8 cellular contexts compared by ENCODE assay signal in the genomic region with DNA sequence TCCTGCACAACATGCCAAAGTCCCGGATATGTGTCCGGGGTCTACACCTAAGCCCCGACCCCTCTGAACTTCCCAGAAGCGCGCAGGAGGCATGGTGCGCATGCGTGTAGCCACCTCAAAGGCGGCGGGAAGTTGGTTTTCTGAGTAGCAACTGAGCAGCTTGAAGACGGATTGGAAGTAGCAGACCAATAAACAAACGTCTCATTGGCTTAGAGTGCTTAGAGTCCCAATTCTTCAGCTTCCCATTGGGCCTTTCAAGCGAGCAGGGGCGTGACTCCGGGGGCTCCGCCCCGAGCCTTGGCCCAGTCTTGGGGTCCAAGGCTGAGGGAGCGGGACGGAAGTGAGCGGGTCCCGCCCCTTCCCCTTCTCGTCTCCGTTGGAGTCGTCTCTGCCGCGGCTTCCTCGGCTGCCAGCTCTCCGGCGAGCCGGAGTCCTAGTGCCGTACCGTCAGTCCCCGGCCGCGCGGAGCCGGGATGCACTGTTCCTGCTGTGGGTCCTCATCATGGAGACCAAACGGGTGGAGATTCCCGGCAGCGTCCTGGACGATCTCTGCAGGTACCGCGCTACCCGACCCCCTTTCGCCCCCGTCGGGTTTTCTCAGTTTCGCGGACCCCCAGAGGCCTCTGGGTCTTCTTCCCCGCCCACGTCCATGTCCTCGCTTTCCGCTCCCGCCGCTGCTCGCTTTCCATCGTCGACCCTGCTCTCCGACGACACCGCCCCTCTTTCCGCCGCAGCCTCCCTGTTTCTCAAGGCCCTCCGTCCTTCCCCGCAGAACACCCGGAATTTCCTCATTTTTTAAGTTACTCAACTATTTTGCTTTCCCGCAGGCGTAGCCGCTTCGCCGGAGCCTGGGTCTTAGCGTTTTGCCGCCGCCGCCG. TPM values are rescaled to one million over a fixed set of nuclear protein-coding genes. Genes with fewer than 3 reads are reported as not detected.
DNase-seq lines count a peak whose midpoint lies in the region; ATAC-seq and TF ChIP-seq lines count a peak whose summit lies in the region.

A gene (plus strand): TSS at position 367 of the 878 bp plus-strand sequence. CDS start 136 bp downstream, at position 503.

- H3K36me3 ChIP-seq in RWPE2 (ENCODE audit: low read depth) (peaks cover 20% of the 10 kb centered on the region), fibroblast of lung (ENCODE audit: control insufficient read depth, insufficient read depth, low read length) (no peaks in the 10 kb centered on the region)
- H3K36me3 ChIP-seq in naive thymus-derived CD4-positive, alpha-beta T cell (ENCODE audit: control insufficient read depth in 2 of 3, insufficient read depth in 3 of 3, low read length in 3 of 3), result peaks cover 0 to 8% (median 0%) of the 10 kb centered on the region in 3 experiments

- H3K4me2 ChIP-seq in fibroblast of lung (ENCODE audit: extremely low read depth, insufficient read depth, low read length), result peak within 1 kb of the TSS; percentile 96

- H3K27me3 Mint-ChIP-seq in activated T-helper 2 cell treated with anti-CD3 and anti-CD28 coated beads, Interferon-gamma antibody, Interleukin-2, Interleukin-4, amounts not matched to agents 10 μg/mL and 5 μg/mL and 100 μg/mL, durations not matched to agents 14 hours and 24 hours and 36 hours (ENCODE audit: low read depth), result no peaks in the 10 kb centered on the region
- H3K27me3 Mint-ChIP-seq in naive thymus-derived CD4-positive, alpha-beta T cell, result no peaks in the 10 kb centered on the region
- H3K27me3 Mint-ChIP-seq in stimulated activated naive B cell treated with anti-CD40 and anti-IgM and Interleukin-4, amounts not matched to agents 10 μg/mL and 1 μg/mL and 100 μg/mL, for 72 hours, result no peaks in the 10 kb centered on the region

- H3K36me3 Mint-ChIP-seq in activated T-helper 2 cell treated with anti-CD3 and anti-CD28 coated beads, Interferon-gamma antibody, Interleukin-2, Interleukin-4, amounts not matched to agents 10 μg/mL and 5 μg/mL and 100 μg/mL, durations not matched to agents 14 hours and 24 hours and 36 hours (ENCODE audit: low read depth), result peaks cover 27% of the 10 kb centered on the region
- H3K36me3 Mint-ChIP-seq in naive thymus-derived CD4-positive, alpha-beta T cell, result peaks cover 0 to 7% (median 0%) of the 10 kb centered on the region in 5 donors
- peaks cover 0 to 5% of the 10 kb centered on the region in 2 donors for H3K36me3 Mint-ChIP-seq in stimulated activated naive B cell treated with anti-CD40 and anti-IgM and Interleukin-4, amounts not matched to agents 10 μg/mL and 1 μg/mL and 100 μg/mL, for 72 hours

- DNase-seq in EH (ENCODE audit: low read depth) (peak; percentile 99), H4 (ENCODE audit: low spot score) (peak; percentile 99), LoVo (ENCODE audit: low spot score) (peak; percentile 99), RWPE2 (ENCODE audit: low spot score) (peak; percentile 95), fibroblast of lung (ENCODE audit: low read depth in 2 of 2) (peak; percentile 100)
- DNase-seq in activated T-helper 2 cell treated with anti-CD3 and anti-CD28 coated beads, Interferon-gamma antibody, Interleukin-2, Interleukin-4, amounts not matched to agents 10 μg/mL and 5 μg/mL and 100 μg/mL, durations not matched to agents 14 hours and 24 hours and 36 hours (ENCODE audit: low spot score), result peak; percentile 96
- peak; percentile 84 to 98 (median 97) for DNase-seq in naive thymus-derived CD4-positive, alpha-beta T cell
- DNase-seq in stimulated activated naive B cell treated with anti-CD40 and anti-IgM and Interleukin-4, amounts not matched to agents 10 μg/mL and 1 μg/mL and 100 μg/mL, for 72 hours, result peak; percentile 96

- CTCF ChIA-PET in naive thymus-derived CD4-positive, alpha-beta T cell (lab: Charles Lee), result interaction anchor here (0.5 to 1.4 kb wide), 5 partner anchors 10 to 128 kb away, joined by 3 to 7 read pairs (median 3); no protein-coding TSS in a partner anchor

- POLR2A ChIA-PET in naive thymus-derived CD4-positive, alpha-beta T cell (lab: Charles Lee), result interaction anchor here (0.6 to 2.5 kb wide), 29 partner anchors 8 to 1748 kb away, joined by 3 to 29 read pairs (median 6); a partner anchor contains a TSS

- H4K20me1 ChIP-seq in fibroblast of lung (ENCODE audit: control insufficient read depth, extremely low read depth, insufficient read depth, low read length), result no peaks in the 10 kb centered on the region

- H3K4me1 ChIP-seq in RWPE2 (ENCODE audit: insufficient read depth, poor library complexity, severe bottlenecking) (peaks cover 23% of the 10 kb centered on the region), fibroblast of lung (ENCODE audit: control insufficient read depth, extremely low read depth, insufficient read depth, low read length) (peaks cover 2% of the 10 kb centered on the region)
- H3K4me1 ChIP-seq in naive thymus-derived CD4-positive, alpha-beta T cell (ENCODE audit: control insufficient read depth in 2 of 2, insufficient read depth in 2 of 2, low read length in 2 of 2), result peaks cover 7 to 21% of the 10 kb centered on the region in 2 donors

- peak within 1 kb of the TSS; percentile 98 for H2AFZ ChIP-seq in fibroblast of lung (ENCODE audit: low read length)

- H3K9me3 ChIP-seq in RWPE2 (ENCODE audit: severe bottlenecking), result no peaks in the 10 kb centered on the region
- H3K9me3 ChIP-seq in fibroblast of lung (ENCODE audit: control insufficient read depth, insufficient read depth, low read depth, low read length), result no peaks in the 10 kb centered on the region
- no peaks in the 10 kb centered on the region for H3K9me3 ChIP-seq in naive thymus-derived CD4-positive, alpha-beta T cell (ENCODE audit: control insufficient read depth in 2 of 3, low read length in 3 of 3)

- intact Hi-C loops in activated T-helper 2 cell treated with anti-CD3 and anti-CD28 coated beads, Interferon-gamma antibody, Interleukin-2, Interleukin-4, amounts not matched to agents 10 μg/mL and 5 μg/mL and 100 μg/mL, durations not matched to agents 14 hours and 24 hours and 36 hours (cut with micrococcal nuclease), result loop anchor here (1.0 to 5.0 kb wide), 7 partner anchors 12 to 814 kb away; a partner anchor contains a TSS
- intact Hi-C loops in naive thymus-derived CD4-positive, alpha-beta T cell (cut with micrococcal nuclease), result loop anchor here (1.0 to 5.0 kb wide), 13 partner anchors 12 to 1464 kb away; a partner anchor contains a TSS

- no peak for TF ChIP-seq CTCF in RWPE2 (IDR thresholded peaks at IDR 0.05; ENCODE audit: poor library complexity, severe bottlenecking)
- TF ChIP-seq CTCF in fibroblast of lung (conservative IDR thresholded peaks at IDR 0.05 in 1 of 2, IDR thresholded peaks at IDR 0.05 in 1 of 2; ENCODE audit: low read depth in 1 of 2, low read length in 2 of 2), result no peak

- H3K9ac ChIP-seq in fibroblast of lung (ENCODE audit: insufficient read depth, low read length), result peak within 1 kb of the TSS; percentile 86

- peaks cover 48% of the 10 kb centered on the region for H3K79me2 ChIP-seq in fibroblast of lung (ENCODE audit: control insufficient read depth, insufficient read depth, low read length)

- H3K4me1 Mint-ChIP-seq in activated T-helper 2 cell treated with anti-CD3 and anti-CD28 coated beads, Interferon-gamma antibody, Interleukin-2, Interleukin-4, amounts not matched to agents 10 μg/mL and 5 μg/mL and 100 μg/mL, durations not matched to agents 14 hours and 24 hours and 36 hours (ENCODE audit: low read depth), result peaks cover 39% of the 10 kb centered on the region
- peaks cover 35 to 54% (median 51%) of the 10 kb centered on the region in 7 donors for H3K4me1 Mint-ChIP-seq in naive thymus-derived CD4-positive, alpha-beta T cell
- peaks cover 25 to 42% of the 10 kb centered on the region in 2 donors for H3K4me1 Mint-ChIP-seq in stimulated activated naive B cell treated with anti-CD40 and anti-IgM and Interleukin-4, amounts not matched to agents 10 μg/mL and 1 μg/mL and 100 μg/mL, for 72 hours

- H3K27ac ChIP-seq in RWPE2 (ENCODE audit: poor library complexity, severe bottlenecking) (peak within 1 kb of the TSS; percentile 80), fibroblast of lung (ENCODE audit: insufficient read depth, low read length) (peak within 1 kb of the TSS; percentile 87)
- H3K27ac ChIP-seq in naive thymus-derived CD4-positive, alpha-beta T cell (ENCODE audit: low read depth, low read length), result peak within 1 kb of the TSS; percentile 83

- peak within 1 kb of the TSS; percentile 99 for H3K4me3 Mint-ChIP-seq in activated T-helper 2 cell treated with anti-CD3 and anti-CD28 coated beads, Interferon-gamma antibody, Interleukin-2, Interleukin-4, amounts not matched to agents 10 μg/mL and 5 μg/mL and 100 μg/mL, durations not matched to agents 14 hours and 24 hours and 36 hours (ENCODE audit: low read depth)
- peak within 1 kb of the TSS; percentile 88 to 99 (median 98) for H3K4me3 Mint-ChIP-seq in naive thymus-derived CD4-positive, alpha-beta T cell
- H3K4me3 Mint-ChIP-seq in stimulated activated naive B cell treated with anti-CD40 and anti-IgM and Interleukin-4, amounts not matched to agents 10 μg/mL and 1 μg/mL and 100 μg/mL, for 72 hours, result peak within 1 kb of the TSS; percentile 96 to 98

- H3K9me3 Mint-ChIP-seq in activated T-helper 2 cell treated with anti-CD3 and anti-CD28 coated beads, Interferon-gamma antibody, Interleukin-2, Interleukin-4, amounts not matched to agents 10 μg/mL and 5 μg/mL and 100 μg/mL, durations not matched to agents 14 hours and 24 hours and 36 hours, result no peaks in the 10 kb centered on the region
- H3K9me3 Mint-ChIP-seq in naive thymus-derived CD4-positive, alpha-beta T cell, result no peaks in the 10 kb centered on the region
- no peaks in the 10 kb centered on the region for H3K9me3 Mint-ChIP-seq in stimulated activated naive B cell treated with anti-CD40 and anti-IgM and Interleukin-4, amounts not matched to agents 10 μg/mL and 1 μg/mL and 100 μg/mL, for 72 hours

- peak; percentile 97 for ATAC-seq in RWPE2 (ENCODE audit: low read depth)
- peak; percentile 98 for ATAC-seq in naive thymus-derived CD4-positive, alpha-beta T cell
- peak; percentile 98 to 99 for ATAC-seq in stimulated activated naive B cell treated with anti-CD40 and anti-IgM and Interleukin-4, amounts not matched to agents 10 μg/mL and 1 μg/mL and 100 μg/mL, for 72 hours (replicated peaks)

- H3K27ac Mint-ChIP-seq in activated T-helper 2 cell treated with anti-CD3 and anti-CD28 coated beads, Interferon-gamma antibody, Interleukin-2, Interleukin-4, amounts not matched to agents 10 μg/mL and 5 μg/mL and 100 μg/mL, durations not matched to agents 14 hours and 24 hours and 36 hours, result peak within 1 kb of the TSS; percentile 95
- H3K27ac Mint-ChIP-seq in naive thymus-derived CD4-positive, alpha-beta T cell, result peak within 1 kb of the TSS; percentile 89 to 98 (median 95)
- peak within 1 kb of the TSS; percentile 95 for H3K27ac Mint-ChIP-seq in stimulated activated naive B cell treated with anti-CD40 and anti-IgM and Interleukin-4, amounts not matched to agents 10 μg/mL and 1 μg/mL and 100 μg/mL, for 72 hours

- peak within 1 kb of the TSS; percentile 77 for H3K4me3 ChIP-seq in RWPE2 (ENCODE audit: severe bottlenecking)
- peak within 1 kb of the TSS; percentile 78 to 96 (median 84) for H3K4me3 ChIP-seq in fibroblast of lung (replicated peaks in 1 of 4; ENCODE audit: control extremely low read depth in 1 of 4, insufficient read depth in 1 of 4, low read depth in 3 of 4, low read length in 4 of 4)
- peak within 1 kb of the TSS; percentile 75 for H3K4me3 ChIP-seq in naive thymus-derived CD4-positive, alpha-beta T cell (ENCODE audit: low read length)

- H3K27me3 ChIP-seq in RWPE2 (ENCODE audit: insufficient read depth, poor library complexity, severe bottlenecking) (no peaks in the 10 kb centered on the region), fibroblast of lung (ENCODE audit: control insufficient read depth, insufficient read depth, low read length) (no peaks in the 10 kb centered on the region)
- no peaks in the 10 kb centered on the region for H3K27me3 ChIP-seq in naive thymus-derived CD4-positive, alpha-beta T cell (ENCODE audit: control insufficient read depth in 2 of 2, insufficient read depth in 2 of 2, low read length in 2 of 2)

RNA-seq across cellular contexts. Expression of the gene that starts here (rescaled TPM):
- 33.4 and 36.1 TPM in 2 replicates for total RNA-seq in H4 (2014; rRNA removed; shearing (Covaris generic))
- total RNA-seq in activated T-helper 2 cell treated with anti-CD3 and anti-CD28 coated beads, Interferon-gamma antibody, Interleukin-2, Interleukin-4, amounts not matched to agents 10 μg/mL and 5 μg/mL and 100 μg/mL, durations not matched to agents 14 hours and 24 hours and 36 hours, result 81.6 and 84.1 TPM in 2 replicates
- 19.5 and 20.5 TPM in 2 replicates for total RNA-seq in fibroblast of lung
- polyA plus RNA-seq in fibroblast of lung, result 7.9 and 8.9 TPM in 2 replicates
- polyA plus RNA-seq in fibroblast of lung (2012), result 7.7 and 7.9 TPM in 2 replicates
- 5.2 and 11.1 TPM in 2 replicates for polyA minus RNA-seq in fibroblast of lung (ENCODE audit: low replicate concordance)
- 100 to 1,000 TPM in 1 of 5 experiments, 10 to 100 TPM in 4; 60.2 to 101 (median 85.1) TPM for total RNA-seq in naive thymus-derived CD4-positive, alpha-beta T cell
- polyA plus RNA-seq in naive thymus-derived CD4-positive, alpha-beta T cell, result 10 to 100 TPM; 50.7 to 55.8 TPM

Comparison
In these comparisons a context has a peak if more than half of its experiments do, and no peak if none do; other contexts are left out.
1. Peak in every context shown above with its lines: DNase-seq, ATAC-seq, H3K4me3 ChIP-seq and H3K27ac ChIP-seq.